3 cellular contexts compared by ENCODE assay signal in genomic region chr22:36228369-36228768, GRCh38. TPM values are rescaled to one million over a fixed set of nuclear protein-coding genes. Genes with fewer than 3 reads are reported as not detected.
"Had no signal": no experiment of that assay in that cellular context is flagged by ENCODE, and none has a peak within 500 bp of the region (broad histone marks: within the 10 kb centered on the region; RNA-seq: fewer than 3 reads in every experiment).

No MANE protein-coding gene starts in this region.

RNA-seq across cellular contexts. Expression of gene APOL1, which starts 24.6 kb away (rescaled TPM):
- total RNA-seq: neural crest cell had no signal

RNA-seq across cellular contexts. Expression of gene APOL4, which starts 26.8 kb away (rescaled TPM):
- total RNA-seq: kidney epithelial cell, neural crest cell had no signal
- polyA plus RNA-seq: naive thymus-derived CD4-positive, alpha-beta T cell had no signal
